1 cellular context compared by ENCODE assay signal in the genomic region with DNA sequence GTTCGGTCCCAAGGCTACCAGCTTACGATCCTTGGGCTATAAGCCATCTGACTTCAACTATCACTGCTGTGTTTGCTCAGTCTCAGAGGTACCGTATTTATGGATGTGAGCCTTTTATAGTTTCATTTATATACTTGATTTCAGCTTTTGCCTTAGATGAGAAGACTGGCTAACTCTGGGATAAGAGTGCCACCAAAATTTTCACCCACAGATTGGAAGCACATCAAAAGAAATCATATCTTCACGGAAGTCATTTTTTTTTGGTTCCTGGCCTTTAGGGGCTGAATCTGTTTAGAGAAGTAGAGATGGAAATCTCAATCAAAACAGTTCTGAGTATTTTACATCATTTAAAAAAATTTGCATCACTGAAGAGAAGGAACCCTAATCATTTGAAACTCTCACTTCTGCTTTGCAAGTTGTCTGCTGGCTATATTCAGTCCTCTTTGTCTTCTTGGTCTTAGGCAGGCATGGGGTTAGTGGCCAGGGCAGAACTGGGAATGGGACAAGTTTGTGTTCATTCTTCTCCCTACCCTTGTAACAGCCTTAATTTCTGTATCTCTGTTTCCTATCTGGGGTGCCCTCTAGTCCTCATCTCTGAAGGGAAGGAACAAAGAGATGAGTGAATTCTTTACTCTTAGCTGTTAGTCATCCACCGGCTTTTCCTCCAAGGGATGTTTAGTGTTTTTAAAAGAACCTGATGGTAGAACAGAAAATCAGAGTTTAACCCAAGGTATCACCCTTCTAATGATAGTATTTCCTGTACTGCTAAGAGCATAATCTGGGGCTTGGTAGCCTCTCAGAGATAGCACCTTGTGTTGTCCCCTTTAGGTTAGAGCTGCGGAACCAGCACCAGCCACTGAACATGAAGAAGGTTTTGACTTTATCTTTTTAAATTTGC.
TF ChIP-seq lines count a peak whose summit lies in the region.

No MANE protein-coding gene starts in this region.

TF ChIP-seq in K562, 482 proteins besides CTCF, POLR2A, EP300 and RAD21 (continued from another document):
- TF ChIP-seq ZNF318 (IDR thresholded peaks at IDR 0.05; ENCODE audit: borderline replicate concordance in 1 of 2, low read depth in 1 of 2) (0 out of 4 replicates have a peak, but pooled peaks of 1 of the 2 experiments have one; percentile 35), FOXA1 (IDR thresholded peaks at IDR 0.05; ENCODE audit: borderline replicate concordance) (no peak), ZNF263 (CRISPR knock-in tag; IDR thresholded peaks at IDR 0.05; ENCODE audit: borderline replicate concordance) (no peak), RCOR1 (IDR thresholded peaks at IDR 0.05; ENCODE audit: borderline replicate concordance in 1 of 2, low read depth in 2 of 2, low read length in 2 of 2) (no peak), ZNF3 (CRISPR knock-in tag; IDR thresholded peaks at IDR 0.05) (no peak), WHSC1 (IDR thresholded peaks at IDR 0.05; ENCODE audit: low read length) (no peak), LARP7 (IDR thresholded peaks at IDR 0.05) (no peak), ZFP1 (CRISPR knock-in tag; IDR thresholded peaks at IDR 0.05) (no peak), MAZ (CRISPR knock-in tag; conservative IDR thresholded peaks at IDR 0.05 in 1 of 2, IDR thresholded peaks at IDR 0.05 in 1 of 2) (0 out of 4 replicates have a peak, but pooled peaks of 1 of the 2 experiments have one; percentile 17), ZNF184 (CRISPR knock-in tag; IDR thresholded peaks at IDR 0.05) (no peak), GTF2E2 (tag; IDR thresholded peaks at IDR 0.05) (peak; percentile 56; the same call in 1 of the 2 replicates), EP400 (IDR thresholded peaks at IDR 0.05) (0 out of 2 replicates have a peak, but pooled peaks have one; percentile 21), ZNF324 (CRISPR knock-in tag; IDR thresholded peaks at IDR 0.05) (no peak), HDAC2 (IDR thresholded peaks at IDR 0.05) (no peak), ZNF644 (tag; IDR thresholded peaks at IDR 0.05; ENCODE audit: low read depth) (0 out of 2 replicates have a peak, but pooled peaks have one; percentile 10), FOSL1 (tag; conservative IDR thresholded peaks at IDR 0.05) (0 out of 2 replicates have a peak, but pooled peaks have one; percentile 11), L3MBTL2 (IDR thresholded peaks at IDR 0.05) (no peak)
- TF ChIP-seq, protein P1, sequence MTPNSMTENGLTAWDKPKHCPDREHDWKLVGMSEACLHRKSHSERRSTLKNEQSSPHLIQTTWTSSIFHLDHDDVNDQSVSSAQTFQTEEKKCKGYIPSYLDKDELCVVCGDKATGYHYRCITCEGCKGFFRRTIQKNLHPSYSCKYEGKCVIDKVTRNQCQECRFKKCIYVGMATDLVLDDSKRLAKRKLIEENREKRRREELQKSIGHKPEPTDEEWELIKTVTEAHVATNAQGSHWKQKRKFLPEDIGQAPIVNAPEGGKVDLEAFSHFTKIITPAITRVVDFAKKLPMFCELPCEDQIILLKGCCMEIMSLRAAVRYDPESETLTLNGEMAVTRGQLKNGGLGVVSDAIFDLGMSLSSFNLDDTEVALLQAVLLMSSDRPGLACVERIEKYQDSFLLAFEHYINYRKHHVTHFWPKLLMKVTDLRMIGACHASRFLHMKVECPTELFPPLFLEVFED (CRISPR knock-in tag; conservative IDR thresholded peaks at IDR 0.05) = no peak
- TF ChIP-seq, protein P2, sequence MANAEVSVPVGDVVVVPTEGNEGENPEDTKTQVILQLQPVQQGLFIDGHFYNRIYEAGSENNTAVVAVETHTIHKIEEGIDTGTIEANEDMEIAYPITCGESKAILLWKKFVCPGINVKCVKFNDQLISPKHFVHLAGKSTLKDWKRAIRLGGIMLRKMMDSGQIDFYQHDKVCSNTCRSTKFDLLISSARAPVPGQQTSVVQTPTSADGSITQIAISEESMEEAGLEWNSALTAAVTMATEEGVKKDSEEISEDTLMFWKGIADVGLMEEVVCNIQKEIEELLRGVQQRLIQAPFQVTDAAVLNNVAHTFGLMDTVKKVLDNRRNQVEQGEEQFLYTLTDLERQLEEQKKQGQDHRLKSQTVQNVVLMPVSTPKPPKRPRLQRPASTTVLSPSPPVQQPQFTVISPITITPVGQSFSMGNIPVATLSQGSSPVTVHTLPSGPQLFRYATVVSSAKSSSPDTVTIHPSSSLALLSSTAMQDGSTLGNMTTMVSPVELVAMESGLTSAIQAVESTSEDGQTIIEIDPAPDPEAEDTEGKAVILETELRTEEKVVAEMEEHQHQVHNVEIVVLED (CRISPR knock-in tag; IDR thresholded peaks at IDR 0.05) = 0 out of 2 replicates have a peak, but pooled peaks have one; percentile 2
